In the genomic region with DNA sequence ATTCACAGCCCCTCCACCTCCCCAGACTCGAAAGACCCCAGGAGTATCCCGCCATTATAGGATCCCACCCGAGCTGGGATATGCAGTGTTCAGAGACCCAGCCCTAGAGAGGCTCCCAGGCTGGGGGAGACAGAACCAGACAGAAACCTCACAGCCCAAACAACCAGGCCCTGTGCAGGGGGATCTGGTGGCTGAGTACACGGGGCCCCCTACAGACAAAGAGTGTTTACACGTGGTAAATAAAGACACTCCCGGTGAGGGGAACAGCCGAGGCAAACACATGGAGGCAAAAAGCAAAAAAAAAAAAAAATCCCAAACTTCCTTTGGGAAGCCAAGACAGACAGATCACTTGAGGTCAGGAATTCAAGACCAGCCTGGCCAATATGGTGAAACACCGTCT, we compare ENCODE assay signal across 2 cellular contexts.
TF ChIP-seq lines count a peak whose summit lies in the region.

No MANE protein-coding gene starts in this region.

TF ChIP-seq in HEK293, 187 proteins besides CTCF, POLR2A, EP300 and RAD21:
- TF ChIP-seq ZNF521 (tag by site-specific recombination; IDR thresholded peaks at IDR 0.05) = no peak
- TF ChIP-seq, protein P1, sequence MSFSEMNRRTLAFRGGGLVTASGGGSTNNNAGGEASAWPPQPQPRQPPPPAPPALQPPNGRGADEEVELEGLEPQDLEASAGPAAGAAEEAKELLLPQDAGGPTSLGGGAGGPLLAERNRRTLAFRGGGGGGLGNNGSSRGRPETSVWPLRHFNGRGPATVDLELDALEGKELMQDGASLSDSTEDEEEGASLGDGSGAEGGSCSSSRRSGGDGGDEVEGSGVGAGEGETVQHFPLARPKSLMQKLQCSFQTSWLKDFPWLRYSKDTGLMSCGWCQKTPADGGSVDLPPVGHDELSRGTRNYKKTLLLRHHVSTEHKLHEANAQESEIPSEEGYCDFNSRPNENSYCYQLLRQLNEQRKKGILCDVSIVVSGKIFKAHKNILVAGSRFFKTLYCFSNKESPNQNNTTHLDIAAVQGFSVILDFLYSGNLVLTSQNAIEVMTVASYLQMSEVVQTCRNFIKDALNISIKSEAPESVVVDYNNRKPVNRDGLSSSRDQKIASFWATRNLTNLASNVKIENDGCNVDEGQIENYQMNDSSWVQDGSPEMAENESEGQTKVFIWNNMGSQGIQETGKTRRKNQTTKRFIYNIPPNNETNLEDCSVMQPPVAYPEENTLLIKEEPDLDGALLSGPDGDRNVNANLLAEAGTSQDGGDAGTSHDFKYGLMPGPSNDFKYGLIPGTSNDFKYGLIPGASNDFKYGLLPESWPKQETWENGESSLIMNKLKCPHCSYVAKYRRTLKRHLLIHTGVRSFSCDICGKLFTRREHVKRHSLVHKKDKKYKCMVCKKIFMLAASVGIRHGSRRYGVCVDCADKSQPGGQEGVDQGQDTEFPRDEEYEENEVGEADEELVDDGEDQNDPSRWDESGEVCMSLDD (tag by site-specific recombination; IDR thresholded peaks at IDR 0.05) = no peak
- no peak for TF ChIP-seq ZFP69B (tag by site-specific recombination; IDR thresholded peaks at IDR 0.05)
- peak; percentile 11; the same call in 1 of the 2 replicates for TF ChIP-seq ZNF654 (tag by site-specific recombination; IDR thresholded peaks at IDR 0.05; ENCODE audit: low read depth)
- TF ChIP-seq GLIS1 (tag by site-specific recombination; IDR thresholded peaks at IDR 0.05) = peak; percentile 42
- no peak for TF ChIP-seq YY2 (tag by site-specific recombination; IDR thresholded peaks at IDR 0.05)
- no peak for TF ChIP-seq SP7 (tag by site-specific recombination; IDR thresholded peaks at IDR 0.05)

TF ChIP-seq in H1, 55 proteins besides CTCF, POLR2A, EP300 and RAD21:
- TF ChIP-seq RBBP5 (IDR thresholded peaks at IDR 0.05; ENCODE audit: borderline replicate concordance, low read depth, low read length) (no peak), E2F6 (IDR thresholded peaks at IDR 0.05) (no peak), SP4 (IDR thresholded peaks at IDR 0.05; ENCODE audit: low read length) (no peak), SIRT6 (IDR thresholded peaks at IDR 0.05; ENCODE audit: low read length) (no peak), NRF1 (IDR thresholded peaks at IDR 0.05; ENCODE audit: low read depth, low read length) (no peak), CBX8 (IDR thresholded peaks at IDR 0.05; ENCODE audit: borderline replicate concordance, low read depth, low read length) (no peak), HDAC2 (IDR thresholded peaks at IDR 0.05; ENCODE audit: borderline replicate concordance in 1 of 2, low read depth in 2 of 2, low read length in 2 of 2) (no peak), TAF7 (optimal IDR thresholded peaks at IDR 0.05; ENCODE audit: borderline replicate concordance, low read depth, low read length) (no peak), PHF8 (conservative IDR thresholded peaks at IDR 0.05; ENCODE audit: low read depth, low read length) (no peak), KDM5A (IDR thresholded peaks at IDR 0.05; ENCODE audit: low read length) (no peak), GABPA (IDR thresholded peaks at IDR 0.05; ENCODE audit: borderline replicate concordance, insufficient read depth, low read length) (no peak), SUZ12 (IDR thresholded peaks at IDR 0.05; ENCODE audit: low read length) (no peak), RNF2 (IDR thresholded peaks at IDR 0.05; ENCODE audit: borderline replicate concordance, low read depth, low read length, missing control alignments, poor library complexity, severe bottlenecking) (no peak), KDM1A (IDR thresholded peaks at IDR 0.05; ENCODE audit: borderline replicate concordance, low read length) (no peak)
- TF ChIP-seq, protein P2, sequence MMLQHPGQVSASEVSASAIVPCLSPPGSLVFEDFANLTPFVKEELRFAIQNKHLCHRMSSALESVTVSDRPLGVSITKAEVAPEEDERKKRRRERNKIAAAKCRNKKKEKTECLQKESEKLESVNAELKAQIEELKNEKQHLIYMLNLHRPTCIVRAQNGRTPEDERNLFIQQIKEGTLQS (IDR thresholded peaks at IDR 0.05; ENCODE audit: insufficient read depth, low read depth, low read length) = no peak
